ENCODE assay signal across 8 cellular contexts in genomic region chr1:151327903-151328674, GRCh38. TPM values are rescaled to one million over a fixed set of nuclear protein-coding genes. Genes with fewer than 3 reads are reported as not detected.
DNase-seq lines count a peak whose midpoint lies in the region; ATAC-seq and TF ChIP-seq lines count a peak whose summit lies in the region.

No MANE protein-coding gene starts in this region.

- peak overlapping the region; percentile 87 for H3K4me3 ChIP-seq in AG09309 (ENCODE audit: control insufficient read depth, low read depth, low read length)
- H3K4me3 ChIP-seq in Loucy (ENCODE audit: low read length, poor library complexity, severe bottlenecking), result peak overlapping the region; percentile 89
- H3K4me3 ChIP-seq in brain microvascular endothelial cell (ENCODE audit: low read depth, low read length), result peak overlapping the region; percentile 85

- intact Hi-C loops in left colon (cut with DNase I, micrococcal nuclease), result no loop called here

- POLR2A ChIA-PET in GM10248 (lab: Yijun Ruan, JAX), result interaction anchor here (1.2 to 2.0 kb wide), 7 partner anchors 10 to 47 kb away, joined by 4 to 24 read pairs (median 5); partner anchors contain the start of gene ZNF687

- H3K9me3 ChIP-seq in Loucy (ENCODE audit: insufficient read depth, low read depth, low read length), result no peaks in the 10 kb centered on the region

- H2AFZ ChIP-seq in Loucy (ENCODE audit: low read length), result peak overlapping the region; percentile 82

- peak overlapping the region; percentile 93 for H3K9ac ChIP-seq in Loucy (ENCODE audit: low read depth, low read length, poor library complexity, severe bottlenecking)

- H3K27ac ChIP-seq in brain microvascular endothelial cell (peak overlapping the region; percentile 97), substantia nigra (ENCODE audit: low read depth, low read length, poor library complexity, severe bottlenecking) (peak overlapping the region; percentile 91)

- peaks cover 8% of the 10 kb centered on the region for H4K20me1 ChIP-seq in Loucy (ENCODE audit: insufficient read depth, low read length, poor library complexity, severe bottlenecking)

- no peaks in the 10 kb centered on the region for H3K9me2 ChIP-seq in Loucy (replicated peaks; ENCODE audit: low read depth, low read length)

- no peaks in the 10 kb centered on the region; the same call in 1 of the 2 replicates for H3K36me3 ChIP-seq in Loucy (ENCODE audit: insufficient read depth, low read length)
- H3K36me3 ChIP-seq in brain microvascular endothelial cell (replicated peaks), result peaks cover 12% of the 10 kb centered on the region

- peak; percentile 20 for ATAC-seq in GM19328 (IDR thresholded peaks at IDR 0.05; ENCODE audit: unreplicated experiment)
- peak; percentile 30 for ATAC-seq in left colon

- DNase-seq in AG09309 (ENCODE audit: low read depth) (no peak), brain microvascular endothelial cell (no peak), left colon (peak in 1 of 2 donors; percentile 50), substantia nigra (lab: John Stamatoyannopoulos, UW) (peak in 18 of 49 donors; percentile 15 to 66 (median 36)), GM10248 (ENCODE audit: extremely low spot score) (no peak), NCI-H524 treated with DMSO at 0.1 percent for 48 hours (lab: John Stamatoyannopoulos, UW) (no peak)

- H3K27me3 ChIP-seq in Loucy (ENCODE audit: insufficient read depth, low read length, poor library complexity, severe bottlenecking) (no peaks in the 10 kb centered on the region), brain microvascular endothelial cell (replicated peaks) (no peaks in the 10 kb centered on the region)

- peaks cover 29% of the 10 kb centered on the region for H3K79me2 ChIP-seq in Loucy (ENCODE audit: insufficient read depth, low read length)

- peaks cover 24% of the 10 kb centered on the region for H3K4me1 ChIP-seq in Loucy (ENCODE audit: insufficient read depth, low read length, poor library complexity, severe bottlenecking)

- peak overlapping the region; percentile 100 for H3K4me2 ChIP-seq in Loucy (ENCODE audit: low read depth, low read length, poor library complexity, severe bottlenecking)

- in situ Hi-C loops in brain microvascular endothelial cell (cut with HindIII; ENCODE audit: low pct_ligation_motif_present, low sequenced_read_pairs), result no loop called here

- CTCF ChIA-PET in GM10248 (lab: Yijun Ruan, JAX), result interaction anchor here (0.7 to 13.4 kb wide), 6 partner anchors 11 to 72 kb away, joined by 3 to 173 read pairs (median 6); no protein-coding TSS in a partner anchor

- H3F3A ChIP-seq in Loucy (ENCODE audit: low read depth), result no peaks in the 10 kb centered on the region

- TF ChIP-seq CTCF in AG09309 (IDR thresholded peaks at IDR 0.05; ENCODE audit: control insufficient read depth, insufficient read depth, low read depth, low read length, missing control alignments), result no peak
- TF ChIP-seq CTCF in Loucy (conservative IDR thresholded peaks at IDR 0.05; ENCODE audit: low read length), result no peak
- no peak for TF ChIP-seq CTCF in brain microvascular endothelial cell (IDR thresholded peaks at IDR 0.05; ENCODE audit: low read depth, low read length, missing control alignments)
- no peak for TF ChIP-seq CTCF in GM10248 (IDR thresholded peaks at IDR 0.05; ENCODE audit: control extremely low read depth, extremely low read depth, low read depth, missing control alignments)

RNA-seq across cellular contexts. Expression of gene PI4KB, which starts 0.9 kb away (rescaled TPM):
- 10 to 100 TPM; 56.7 to 58.3 TPM for total RNA-seq in left colon

RNA-seq across cellular contexts. Expression of gene RFX5, which starts 19.0 kb away (rescaled TPM):
- 10 to 100 TPM; 20.7 to 20.9 TPM for total RNA-seq in left colon

RNA-seq across cellular contexts. Expression of gene SELENBP1, which starts 44.4 kb away (rescaled TPM):
- total RNA-seq in left colon, result 1,000 to 10,000 TPM; 1,259 to 2,164 TPM

RNA-seq across cellular contexts. Expression of gene ZNF687, which starts 46.0 kb away (rescaled TPM):
- 10 to 100 TPM; 22.0 to 27.7 TPM for total RNA-seq in left colon
